Comparison of ENCODE assay signal across 8 cellular contexts in the genomic region with DNA sequence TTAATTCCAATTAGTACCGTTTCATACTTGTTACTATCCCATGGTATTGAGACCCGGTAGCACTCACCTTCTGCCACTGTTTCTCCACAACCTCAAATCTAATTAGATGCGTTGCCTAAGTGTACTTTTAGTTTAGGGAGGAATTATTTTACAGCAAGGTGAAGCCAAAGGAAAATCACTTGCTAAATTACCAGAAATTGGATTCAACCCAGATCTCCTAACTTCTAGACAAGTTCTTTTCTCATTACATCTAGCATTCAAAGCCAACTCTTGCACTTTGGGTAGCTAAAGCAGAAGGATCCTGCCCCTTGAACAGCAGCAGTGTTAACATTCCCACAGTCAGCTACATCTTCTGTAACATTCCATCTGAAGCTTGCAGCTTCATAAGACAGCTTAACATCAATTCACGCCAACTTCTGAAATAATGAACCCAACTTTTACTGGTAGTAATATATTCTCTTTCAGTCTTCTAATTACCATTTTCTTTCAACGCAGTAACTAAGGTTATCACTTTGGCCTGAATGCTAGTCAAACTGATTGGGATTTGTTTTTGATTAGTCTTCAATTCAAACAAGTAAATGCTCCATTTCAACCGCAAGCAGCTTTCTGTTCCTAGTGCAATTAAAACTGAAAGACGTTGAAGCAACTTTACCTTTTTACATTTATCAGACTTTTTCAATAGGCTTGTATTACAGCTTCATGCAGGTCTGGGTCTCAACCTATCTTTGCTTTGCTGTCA. TPM values are rescaled to one million over a fixed set of nuclear protein-coding genes. Genes with fewer than 3 reads are reported as not detected.
DNase-seq lines count a peak whose midpoint lies in the region; ATAC-seq and TF ChIP-seq lines count a peak whose summit lies in the region.

No MANE protein-coding gene starts in this region.

- intact Hi-C loops in gastrocnemius medialis (cut with DNase I; ENCODE audit: low total_unique reads), result loop anchor here (1.0 to 10.0 kb wide), 6 partner anchors 8 to 563 kb away; partner anchors contain the start of genes COPS4, ENOPH1, HELQ and HNRNPDL

- TF ChIP-seq POLR2A in gastrocnemius medialis (IDR thresholded peaks at IDR 0.05), result no peak

- CTCF ChIA-PET in AG04450 (lab: Charles Lee), result interaction anchor here (1.0 kb wide), 1 partner anchor 143 kb away, joined by 5 read pairs; the partner anchor contains the start of gene COPS4

- no peak for TF ChIP-seq CTCF in AG04450 (IDR thresholded peaks at IDR 0.05; ENCODE audit: low read depth, low read length)
- no peak for TF ChIP-seq CTCF in foreskin fibroblast (IDR thresholded peaks at IDR 0.05; ENCODE audit: low read depth, low read length)
- no peak for TF ChIP-seq CTCF in gastrocnemius medialis (IDR thresholded peaks at IDR 0.05 in 4 of 5, conservative IDR thresholded peaks at IDR 0.05 in 1 of 5)

- H3K27me3 ChIP-seq in AG04450 (ENCODE audit: control insufficient read depth, insufficient read depth, low read length) (no peaks in the 10 kb centered on the region), gastrocnemius medialis (no peaks in the 10 kb centered on the region)

- H3K4me3 ChIP-seq in AG04450 (ENCODE audit: low read depth, low read length) (peak overlapping the region; percentile 90), foreskin fibroblast (ENCODE audit: low read depth in 1 of 2, low read length in 2 of 2) (peak overlapping the region; percentile 80 to 95), gastrocnemius medialis (peak overlapping the region; percentile 85 to 96 (median 88))

- peak; percentile 5 for ATAC-seq in GM21447 (IDR thresholded peaks at IDR 0.05; ENCODE audit: unreplicated experiment)
- ATAC-seq in gastrocnemius medialis, result no peak
- ATAC-seq in HG02588 (IDR thresholded peaks at IDR 0.05; ENCODE audit: unreplicated experiment), result no peak

- H3K27me3 Mint-ChIP-seq in T-helper 2 cell treated with Interferon-gamma antibody and Interleukin-4, amounts not matched to agents 5 μg/mL and 100 μg/mL, for 36 hours (ENCODE audit: low read depth), result no peaks in the 10 kb centered on the region

- peak overlapping the region; percentile 94 for H3K4me3 Mint-ChIP-seq in T-helper 2 cell treated with Interferon-gamma antibody and Interleukin-4, amounts not matched to agents 5 μg/mL and 100 μg/mL, for 36 hours

- POLR2A ChIA-PET in AG04450 (lab: Yijun Ruan, JAX), result no interaction called here

- peaks cover 0 to 35% of the 10 kb centered on the region in 2 donors for H3K36me3 ChIP-seq in gastrocnemius medialis

- peaks cover 38% of the 10 kb centered on the region for H3K4me1 Mint-ChIP-seq in T-helper 2 cell treated with Interferon-gamma antibody and Interleukin-4, amounts not matched to agents 5 μg/mL and 100 μg/mL, for 36 hours (ENCODE audit: low read depth)

- H3K9me3 ChIP-seq in AG04450 (ENCODE audit: control insufficient read depth, insufficient read depth, low read length), result peaks cover 2% of the 10 kb centered on the region; the same call in 1 of the 2 replicates
- H3K9me3 ChIP-seq in gastrocnemius medialis, result no peaks in the 10 kb centered on the region

- DNase-seq in AG04450 (ENCODE audit: low read depth, low spot score), result no peak
- DNase-seq in T-helper 2 cell treated with Interferon-gamma antibody and Interleukin-4, amounts not matched to agents 5 μg/mL and 100 μg/mL, for 36 hours (ENCODE audit: low spot score), result no peak
- peak in 1 of 2 donors; percentile 44 for DNase-seq in foreskin fibroblast
- no peak for DNase-seq in gastrocnemius medialis
- no peak for DNase-seq in NCI-H226
- DNase-seq in stimulated activated CD8-positive, alpha-beta memory T cell treated with anti-CD3 and anti-CD28 coated beads, Interleukin-4, amount 100 ng/mL, for 48 hours, result no peak

- no peaks in the 10 kb centered on the region for H3K9me3 Mint-ChIP-seq in T-helper 2 cell treated with Interferon-gamma antibody and Interleukin-4, amounts not matched to agents 5 μg/mL and 100 μg/mL, for 36 hours

- peak overlapping the region; percentile 97 for H3K27ac Mint-ChIP-seq in T-helper 2 cell treated with Interferon-gamma antibody and Interleukin-4, amounts not matched to agents 5 μg/mL and 100 μg/mL, for 36 hours

- H3K4me1 ChIP-seq in gastrocnemius medialis, result peaks cover 24 to 27% of the 10 kb centered on the region in 2 donors

- in situ Hi-C loops in gastrocnemius medialis (cut with MboI; ENCODE audit: low sequenced_read_pairs in 4 of 4), result loop anchor here (10.0 to 25.0 kb wide), 4 partner anchors 143 to 570 kb away; partner anchors contain the start of genes HELQ (in 2 of the 4), MRPS18C (in 2 of the 4), COPS4 (in 1 of the 4) and ENOPH1 (in 1 of the 4)

- H3K36me3 Mint-ChIP-seq in T-helper 2 cell treated with Interferon-gamma antibody and Interleukin-4, amounts not matched to agents 5 μg/mL and 100 μg/mL, for 36 hours (ENCODE audit: low read depth), result peaks cover 37% of the 10 kb centered on the region

- H3K27ac ChIP-seq in AG04450 (ENCODE audit: low read depth, low read length) (peak overlapping the region; percentile 99), gastrocnemius medialis (peak overlapping the region; percentile 96 to 97 (median 96))

RNA-seq across cellular contexts. Expression of gene SEC31A, which starts 0.9 kb away (rescaled TPM):
- 383 and 436 TPM in 2 replicates for polyA plus RNA-seq in AG04450 (2011; rRNA removed)
- polyA minus RNA-seq in AG04450 (2011; rRNA and poly(A)+ RNA removed), result 395 and 404 TPM in 2 replicates
- total RNA-seq in gastrocnemius medialis, result 100 to 1,000 TPM in 3 of 4 donors, 10 to 100 TPM in 1; 95.2 to 112 (median 105) TPM

RNA-seq across cellular contexts. Expression of gene THAP9, which starts 8.6 kb away (rescaled TPM):
- polyA plus RNA-seq in AG04450 (2011; rRNA removed), result 2.2 and 3.2 TPM in 2 replicates
- polyA minus RNA-seq in AG04450 (2011; rRNA and poly(A)+ RNA removed), result 1.2 and 3.0 TPM in 2 replicates
- 10 to 100 TPM in 1 of 4 donors, 1 to 10 TPM in 3; 7.6 to 11.1 (median 8.4) TPM for total RNA-seq in gastrocnemius medialis
